8 cellular contexts compared by ENCODE assay signal in genomic region chr20:50116368-50116999, GRCh38. TPM values are rescaled to one million over a fixed set of nuclear protein-coding genes. Genes with fewer than 3 reads are reported as not detected.
DNase-seq lines count a peak whose midpoint lies in the region; ATAC-seq and TF ChIP-seq lines count a peak whose summit lies in the region.

No MANE protein-coding gene starts in this region.

- H3K36me3 Mint-ChIP-seq in T-cell, result no peaks in the 10 kb centered on the region

- TF ChIP-seq CTCF in GM12864 (IDR thresholded peaks at IDR 0.05; ENCODE audit: low read depth, low read length, missing control alignments) (no peak), fibroblast of mammary gland (conservative IDR thresholded peaks at IDR 0.05; ENCODE audit: control insufficient read depth, insufficient read depth, low read depth, low read length) (no peak), retinal pigment epithelial cell (conservative IDR thresholded peaks at IDR 0.05; ENCODE audit: low read depth, low read length) (no peak)

- no peaks in the 10 kb centered on the region for H3K27me3 Mint-ChIP-seq in T-cell

- H3K27ac Mint-ChIP-seq in T-cell, result peak overlapping the region; percentile 91 to 94

- no peak for ATAC-seq in T-cell (replicated peaks in 1 of 4)
- no peak for ATAC-seq in HG02759 (IDR thresholded peaks at IDR 0.05; ENCODE audit: unreplicated experiment)
- ATAC-seq in GM18858 (IDR thresholded peaks at IDR 0.05; ENCODE audit: unreplicated experiment), result no peak

- DNase-seq in GM12864 (ENCODE audit: low read depth) (no peak), T-cell (no peak), fibroblast of mammary gland (ENCODE audit: low read depth) (no peak), retinal pigment epithelial cell (ENCODE audit: low read depth) (no peak), GF-D8 (lab: John Stamatoyannopoulos, UW) (no peak), NCI-H1694 treated with DMSO at 0.1 percent for 48 hours (lab: John Stamatoyannopoulos, UW) (no peak)

- H3K4me3 ChIP-seq in GM12864 (ENCODE audit: low read depth, low read length), result peak overlapping the region; percentile 62; the same call in 1 of the 2 replicates
- H3K4me3 ChIP-seq in fibroblast of mammary gland (ENCODE audit: control insufficient read depth, low read depth, low read length), result peak overlapping the region; percentile 38
- H3K4me3 ChIP-seq in retinal pigment epithelial cell (ENCODE audit: low read length), result peak overlapping the region; percentile 82

- peak overlapping the region; percentile 82 to 94 (median 86) for H3K4me3 Mint-ChIP-seq in T-cell

- H3K9me3 Mint-ChIP-seq in T-cell, result no peaks in the 10 kb centered on the region

- CTCF ChIA-PET in T-cell (lab: Charles Lee), result interaction anchor here (0.6 to 2.0 kb wide), 15 partner anchors 24 to 472 kb away, joined by 3 to 16 read pairs (median 4); partner anchors contain the start of gene PEDS1 (in 1 of the 2)

- H3K4me1 Mint-ChIP-seq in T-cell, result peaks cover 46 to 53% (median 46%) of the 10 kb centered on the region in 3 donors

- POLR2A ChIA-PET in T-cell (lab: Charles Lee), result interaction anchor here (0.5 to 1.2 kb wide), 7 partner anchors 11 to 200 kb away, joined by 3 to 5 read pairs (median 3); partner anchors contain the start of genes PEDS1 (in 1 of the 2) and SNAI1 (in 1 of the 2)

RNA-seq across cellular contexts. Expression of gene UBE2V1, which starts 3.5 kb away (rescaled TPM):
- total RNA-seq in T-cell, result 100 to 1,000 TPM; 107 to 194 (median 116) TPM

RNA-seq across cellular contexts. Expression of gene PEDS1, which starts 37.0 kb away (rescaled TPM):
- total RNA-seq in T-cell, result 10 to 100 TPM; 17.6 to 20.0 (median 18.3) TPM
